In genomic region chr4:184310171-184310567, GRCh38 we compare ENCODE assay signal across 8 cellular contexts.
DNase-seq lines count a peak whose midpoint lies in the region; ATAC-seq and TF ChIP-seq lines count a peak whose summit lies in the region.

No MANE protein-coding gene starts in this region.

- no peaks in the 10 kb centered on the region for H3K27me3 Mint-ChIP-seq in activated T-helper 2 cell treated with anti-CD3 and anti-CD28 coated beads, Interferon-gamma antibody, Interleukin-2, Interleukin-4, amounts not matched to agents 10 μg/mL and 5 μg/mL and 100 μg/mL, durations not matched to agents 14 hours and 24 hours and 36 hours (ENCODE audit: low read depth)

- H3K36me3 Mint-ChIP-seq in activated T-helper 2 cell treated with anti-CD3 and anti-CD28 coated beads, Interferon-gamma antibody, Interleukin-2, Interleukin-4, amounts not matched to agents 10 μg/mL and 5 μg/mL and 100 μg/mL, durations not matched to agents 14 hours and 24 hours and 36 hours (ENCODE audit: low read depth) = peaks cover 4% of the 10 kb centered on the region

- H3K36me3 ChIP-seq in DOHH2 (ENCODE audit: control insufficient read depth, low read length) (no peaks in the 10 kb centered on the region), lower lobe of right lung (no peaks in the 10 kb centered on the region)

- no peaks in the 10 kb centered on the region for H3K79me2 ChIP-seq in DOHH2 (ENCODE audit: control insufficient read depth, low read length)

- ATAC-seq in lower lobe of right lung (peak; percentile 81 to 83), GM19467 (IDR thresholded peaks at IDR 0.05; ENCODE audit: unreplicated experiment) (no peak), HG03342 (IDR thresholded peaks at IDR 0.05; ENCODE audit: unreplicated experiment) (no peak)

- H3K4me1 Mint-ChIP-seq in activated T-helper 2 cell treated with anti-CD3 and anti-CD28 coated beads, Interferon-gamma antibody, Interleukin-2, Interleukin-4, amounts not matched to agents 10 μg/mL and 5 μg/mL and 100 μg/mL, durations not matched to agents 14 hours and 24 hours and 36 hours (ENCODE audit: low read depth) = peaks cover 68% of the 10 kb centered on the region

- peak; percentile 53 for DNase-seq in KBM-7
- DNase-seq in activated T-helper 2 cell treated with anti-CD3 and anti-CD28 coated beads, Interferon-gamma antibody, Interleukin-2, Interleukin-4, amounts not matched to agents 10 μg/mL and 5 μg/mL and 100 μg/mL, durations not matched to agents 14 hours and 24 hours and 36 hours (ENCODE audit: low spot score) = no peak
- DNase-seq in lower lobe of right lung = peak; percentile 61
- DNase-seq in DMS153 treated with DMSO at 0.1 percent for 48 hours (lab: John Stamatoyannopoulos, UW; ENCODE audit: unreplicated experiment) = no peak
- DNase-seq in DMS 273 (lab: John Stamatoyannopoulos, UW; ENCODE audit: unreplicated experiment) = no peak

- no peaks in the 10 kb centered on the region for H3K9me2 ChIP-seq in DOHH2 (replicated peaks; ENCODE audit: control insufficient read depth, low read length)

- TF ChIP-seq CTCF in DOHH2 (IDR thresholded peaks at IDR 0.05; ENCODE audit: low read depth, low read length, poor library complexity, severe bottlenecking) = peak; percentile 64
- peak; percentile 44 for TF ChIP-seq CTCF in lower lobe of right lung (IDR thresholded peaks at IDR 0.05)

- intact Hi-C loops in activated T-helper 2 cell treated with anti-CD3 and anti-CD28 coated beads, Interferon-gamma antibody, Interleukin-2, Interleukin-4, amounts not matched to agents 10 μg/mL and 5 μg/mL and 100 μg/mL, durations not matched to agents 14 hours and 24 hours and 36 hours (cut with micrococcal nuclease) = loop anchor here (1.0 to 5.0 kb wide), 2 partner anchors 9 to 72 kb away; no protein-coding TSS in a partner anchor
- intact Hi-C loops in lower lobe of right lung (cut with DNase I) = no loop called here

- H3K27ac Mint-ChIP-seq in activated T-helper 2 cell treated with anti-CD3 and anti-CD28 coated beads, Interferon-gamma antibody, Interleukin-2, Interleukin-4, amounts not matched to agents 10 μg/mL and 5 μg/mL and 100 μg/mL, durations not matched to agents 14 hours and 24 hours and 36 hours = peak overlapping the region; percentile 56

- H3K27ac ChIP-seq in DOHH2 (ENCODE audit: low read depth, low read length) (no peak overlapping the region), lower lobe of right lung (no peak overlapping the region)

- peaks cover 9% of the 10 kb centered on the region for H3K27me3 ChIP-seq in DOHH2 (ENCODE audit: control insufficient read depth, low read length)
- no peaks in the 10 kb centered on the region for H3K27me3 ChIP-seq in lower lobe of right lung (ENCODE audit: low read depth)

- H3K4me3 ChIP-seq in DOHH2 (ENCODE audit: low read length) (no peak overlapping the region), lower lobe of right lung (no peak overlapping the region)

- peaks cover 8% of the 10 kb centered on the region for H3K9me3 Mint-ChIP-seq in activated T-helper 2 cell treated with anti-CD3 and anti-CD28 coated beads, Interferon-gamma antibody, Interleukin-2, Interleukin-4, amounts not matched to agents 10 μg/mL and 5 μg/mL and 100 μg/mL, durations not matched to agents 14 hours and 24 hours and 36 hours

- H3K4me2 ChIP-seq in DOHH2 (ENCODE audit: low read length) = no peak overlapping the region

- no peak overlapping the region for H3K4me3 Mint-ChIP-seq in activated T-helper 2 cell treated with anti-CD3 and anti-CD28 coated beads, Interferon-gamma antibody, Interleukin-2, Interleukin-4, amounts not matched to agents 10 μg/mL and 5 μg/mL and 100 μg/mL, durations not matched to agents 14 hours and 24 hours and 36 hours (ENCODE audit: low read depth)

- no peaks in the 10 kb centered on the region for H4K20me1 ChIP-seq in DOHH2 (ENCODE audit: control insufficient read depth, insufficient read depth, low read depth, low read length)

- H3K9me3 ChIP-seq in DOHH2 (ENCODE audit: control insufficient read depth, insufficient read depth, low read length) (no peaks in the 10 kb centered on the region), lower lobe of right lung (no peaks in the 10 kb centered on the region)

- H3K4me1 ChIP-seq in DOHH2 (ENCODE audit: control insufficient read depth, low read length) (peaks cover 33% of the 10 kb centered on the region), lower lobe of right lung (no peaks in the 10 kb centered on the region)

- in situ Hi-C loops in KBM-7 (cut with MboI; ENCODE audit: low pct_unique_long_range_greater_than_20kb, low sequenced_read_pairs) = no loop called here

- H3F3A ChIP-seq in DOHH2 (ENCODE audit: control insufficient read depth, insufficient read depth) = no peaks in the 10 kb centered on the region

Comparison
In these comparisons a context has a peak if more than half of its experiments do, and no peak if none do; other contexts are left out.
1. DNase-seq: peak in KBM-7 (single experiment) and lower lobe of right lung (single experiment); none in activated T-helper 2 cell treated with anti-CD3 and anti-CD28 coated beads, Interferon-gamma antibody, Interleukin-2, Interleukin-4, amounts not matched to agents 10 μg/mL and 5 μg/mL and 100 μg/mL, durations not matched to agents 14 hours and 24 hours and 36 hours (single experiment), DMS153 treated with DMSO at 0.1 percent for 48 hours (single experiment) and DMS 273 (single experiment).
2. ATAC-seq: peak in lower lobe of right lung (2 of 2); none in GM19467 (single experiment) and HG03342 (single experiment).